Comparison of ENCODE assay signal across 13 cellular contexts in genomic region chr13:73397486-73398020, GRCh38.
DNase-seq lines count a peak whose midpoint lies in the region; ATAC-seq and TF ChIP-seq lines count a peak whose summit lies in the region.
"Had no signal": no experiment of that assay in that cellular context is flagged by ENCODE, and none has a peak within 500 bp of the region (broad histone marks: within the 10 kb centered on the region; RNA-seq: fewer than 3 reads in every experiment).

No MANE protein-coding gene starts in this region.

- H3F3A ChIP-seq in GM23338 (replicated peaks; ENCODE audit: low read depth) (no peaks in the 10 kb centered on the region), neural progenitor cell (ENCODE audit: low read depth) (peaks cover 10% of the 10 kb centered on the region)

- H3K27me3 ChIP-seq in GM23338 (ENCODE audit: insufficient read depth) (no peaks in the 10 kb centered on the region), hepatocyte (no peaks in the 10 kb centered on the region), neural progenitor cell (no peaks in the 10 kb centered on the region), esophagus muscularis mucosa (no peaks in the 10 kb centered on the region)

- H2AFZ ChIP-seq in GM23338 (peak overlapping the region; percentile 80), hepatocyte (no peak overlapping the region), neural progenitor cell (replicated peaks) (peak overlapping the region; percentile 72)

- POLR2A ChIA-PET in GM10248 (lab: Yijun Ruan, JAX) = no interaction called here

- no peak overlapping the region for H3K4me3 Mint-ChIP-seq in GM23338
- H3K4me3 Mint-ChIP-seq in neural progenitor cell = no peak overlapping the region
- H3K4me3 Mint-ChIP-seq: B cell; CD4-positive, alpha-beta T cell; IgD-negative memory B cell had no signal

- CTCF ChIA-PET in GM10248 (lab: Yijun Ruan, JAX) = interaction anchor here (1.1 kb wide), 1 partner anchor 9 kb away, joined by 3 read pairs; no protein-coding TSS in a partner anchor

- H4K20me1 ChIP-seq in GM23338 (replicated peaks; ENCODE audit: insufficient read depth) (no peaks in the 10 kb centered on the region), hepatocyte (ENCODE audit: insufficient read depth, poor library complexity, severe bottlenecking) (no peaks in the 10 kb centered on the region), neural progenitor cell (ENCODE audit: low read depth) (no peaks in the 10 kb centered on the region)

- TF ChIP-seq CTCF in GM23338 (conservative IDR thresholded peaks at IDR 0.05; ENCODE audit: low read depth in 2 of 2) (no peak), VCaP (conservative IDR thresholded peaks at IDR 0.05) (no peak), hepatocyte (IDR thresholded peaks at IDR 0.05; ENCODE audit: poor library complexity) (no peak), neural progenitor cell (IDR thresholded peaks at IDR 0.05) (no peak), esophagus muscularis mucosa (IDR thresholded peaks at IDR 0.05) (no peak), GM10248 (IDR thresholded peaks at IDR 0.05; ENCODE audit: control extremely low read depth, extremely low read depth, low read depth, missing control alignments) (no peak)

- no peaks in the 10 kb centered on the region for H3K9me3 ChIP-seq in hepatocyte (ENCODE audit: low read depth)
- no peaks in the 10 kb centered on the region for H3K9me3 ChIP-seq in neural progenitor cell (ENCODE audit: low read depth)
- H3K9me3 ChIP-seq in esophagus muscularis mucosa = no peaks in the 10 kb centered on the region

- H3K9me3 Mint-ChIP-seq in GM23338 (no peaks in the 10 kb centered on the region), neural progenitor cell (no peaks in the 10 kb centered on the region)
- H3K9me3 Mint-ChIP-seq: CD4-positive, alpha-beta T cell had no signal

- no peak overlapping the region for H3K4me2 ChIP-seq in GM23338
- peak overlapping the region; percentile 58 for H3K4me2 ChIP-seq in hepatocyte
- H3K4me2 ChIP-seq in neural progenitor cell = peak overlapping the region; percentile 31

- H3K27me3 Mint-ChIP-seq in GM23338 (ENCODE audit: insufficient read depth, low read depth, poor library complexity) = peaks cover 2% of the 10 kb centered on the region
- no peaks in the 10 kb centered on the region for H3K27me3 Mint-ChIP-seq in neural progenitor cell (ENCODE audit: insufficient read depth, low read depth)
- H3K27me3 Mint-ChIP-seq: B cell; CD4-positive, alpha-beta T cell; IgD-negative memory B cell had no signal

- no peaks in the 10 kb centered on the region for H3K36me3 ChIP-seq in GM23338 (ENCODE audit: insufficient read depth)
- H3K36me3 ChIP-seq in hepatocyte (replicated peaks; ENCODE audit: insufficient read depth, low read depth) = no peaks in the 10 kb centered on the region
- H3K36me3 ChIP-seq in neural progenitor cell = no peaks in the 10 kb centered on the region
- H3K36me3 ChIP-seq in esophagus muscularis mucosa = no peaks in the 10 kb centered on the region

- DNase-seq in GM23338 (ENCODE audit: low spot score) = no peak
- peak; percentile 19 for DNase-seq in hepatocyte (ENCODE audit: low spot score)
- DNase-seq in neural progenitor cell (ENCODE audit: low spot score) = peak; percentile 9
- no peak for DNase-seq in NCI-H187 (lab: John Stamatoyannopoulos, UW)
- no peak for DNase-seq in esophagus muscularis mucosa (ENCODE audit: extremely low spot score)
- DNase-seq in GM10248 (ENCODE audit: extremely low spot score) = no peak
- DNase-seq: C1 segment of cervical spinal cord; CD4-positive, alpha-beta T cell; DMS79 had no signal

- H3K27ac ChIP-seq in GM23338 (ENCODE audit: low read depth) = no peak overlapping the region
- H3K27ac ChIP-seq in VCaP = peak overlapping the region; percentile 66; the same call in 1 of the 2 replicates
- peak overlapping the region; percentile 85 for H3K27ac ChIP-seq in hepatocyte
- no peak overlapping the region for H3K27ac ChIP-seq in neural progenitor cell
- no peak overlapping the region for H3K27ac ChIP-seq in esophagus muscularis mucosa (replicated peaks in 1 of 4)

- TF ChIP-seq EP300 in esophagus muscularis mucosa (IDR thresholded peaks at IDR 0.05) = no peak

- H3K4me3 ChIP-seq in GM23338 (no peak overlapping the region), hepatocyte (no peak overlapping the region), neural progenitor cell (no peak overlapping the region), esophagus muscularis mucosa (no peak overlapping the region)

- ATAC-seq in GM23338 (no peak; the same call in 2 of the 3 replicates), HG03039 (IDR thresholded peaks at IDR 0.05; ENCODE audit: unreplicated experiment) (no peak)

- H3K4me1 Mint-ChIP-seq in GM23338 (peaks cover 24% of the 10 kb centered on the region), neural progenitor cell (peaks cover 7% of the 10 kb centered on the region)
- H3K4me1 Mint-ChIP-seq: B cell, IgD-negative memory B cell had no signal

- intact Hi-C loops in esophagus muscularis mucosa (cut with DNase I) = no loop called here

- H3K79me2 ChIP-seq in GM23338 (replicated peaks; ENCODE audit: insufficient read depth) = no peaks in the 10 kb centered on the region
- H3K79me2 ChIP-seq in hepatocyte = no peaks in the 10 kb centered on the region
- H3K79me2 ChIP-seq in neural progenitor cell (ENCODE audit: low read depth) = no peaks in the 10 kb centered on the region

- no peak for TF ChIP-seq POLR2A in esophagus muscularis mucosa (IDR thresholded peaks at IDR 0.05; ENCODE audit: low read depth)

- peaks cover 16% of the 10 kb centered on the region; the same call in 1 of the 2 replicates for H3K4me1 ChIP-seq in GM23338 (ENCODE audit: insufficient read depth)
- H3K4me1 ChIP-seq in hepatocyte (ENCODE audit: insufficient read depth) = peaks cover 43% of the 10 kb centered on the region
- H3K4me1 ChIP-seq in neural progenitor cell = peaks cover 22% of the 10 kb centered on the region
- H3K4me1 ChIP-seq in esophagus muscularis mucosa = no peaks in the 10 kb centered on the region

- no peak overlapping the region for H3K9ac ChIP-seq in neural progenitor cell

- H3K36me3 Mint-ChIP-seq in GM23338 (ENCODE audit: low read depth) (no peaks in the 10 kb centered on the region), neural progenitor cell (no peaks in the 10 kb centered on the region)
- H3K36me3 Mint-ChIP-seq: IgD-negative memory B cell had no signal

- H3K27ac Mint-ChIP-seq in GM23338 (no peak overlapping the region), neural progenitor cell (no peak overlapping the region)
- H3K27ac Mint-ChIP-seq: B cell; CD4-positive, alpha-beta T cell; IgD-negative memory B cell had no signal

- H3K9me2 ChIP-seq in GM23338 (ENCODE audit: insufficient read depth) (no peaks in the 10 kb centered on the region), hepatocyte (replicated peaks; ENCODE audit: insufficient read depth) (no peaks in the 10 kb centered on the region)

- WGBS in hepatocyte (ENCODE audit: low lambda C conversion rate, missing lambda C conversion rate) = 41% methylated on average over 8 of the region's 8 CpGs
- 80% methylated on average over 8 of the region's 8 CpGs for WGBS in esophagus muscularis mucosa

TF ChIP-seq in GM23338, 12 proteins besides CTCF, POLR2A, EP300 and RAD21:
- no peak for TF ChIP-seq POLR2AphosphoS5 (IDR thresholded peaks at IDR 0.05; ENCODE audit: low read depth)
- TF ChIP-seq, protein P1, sequence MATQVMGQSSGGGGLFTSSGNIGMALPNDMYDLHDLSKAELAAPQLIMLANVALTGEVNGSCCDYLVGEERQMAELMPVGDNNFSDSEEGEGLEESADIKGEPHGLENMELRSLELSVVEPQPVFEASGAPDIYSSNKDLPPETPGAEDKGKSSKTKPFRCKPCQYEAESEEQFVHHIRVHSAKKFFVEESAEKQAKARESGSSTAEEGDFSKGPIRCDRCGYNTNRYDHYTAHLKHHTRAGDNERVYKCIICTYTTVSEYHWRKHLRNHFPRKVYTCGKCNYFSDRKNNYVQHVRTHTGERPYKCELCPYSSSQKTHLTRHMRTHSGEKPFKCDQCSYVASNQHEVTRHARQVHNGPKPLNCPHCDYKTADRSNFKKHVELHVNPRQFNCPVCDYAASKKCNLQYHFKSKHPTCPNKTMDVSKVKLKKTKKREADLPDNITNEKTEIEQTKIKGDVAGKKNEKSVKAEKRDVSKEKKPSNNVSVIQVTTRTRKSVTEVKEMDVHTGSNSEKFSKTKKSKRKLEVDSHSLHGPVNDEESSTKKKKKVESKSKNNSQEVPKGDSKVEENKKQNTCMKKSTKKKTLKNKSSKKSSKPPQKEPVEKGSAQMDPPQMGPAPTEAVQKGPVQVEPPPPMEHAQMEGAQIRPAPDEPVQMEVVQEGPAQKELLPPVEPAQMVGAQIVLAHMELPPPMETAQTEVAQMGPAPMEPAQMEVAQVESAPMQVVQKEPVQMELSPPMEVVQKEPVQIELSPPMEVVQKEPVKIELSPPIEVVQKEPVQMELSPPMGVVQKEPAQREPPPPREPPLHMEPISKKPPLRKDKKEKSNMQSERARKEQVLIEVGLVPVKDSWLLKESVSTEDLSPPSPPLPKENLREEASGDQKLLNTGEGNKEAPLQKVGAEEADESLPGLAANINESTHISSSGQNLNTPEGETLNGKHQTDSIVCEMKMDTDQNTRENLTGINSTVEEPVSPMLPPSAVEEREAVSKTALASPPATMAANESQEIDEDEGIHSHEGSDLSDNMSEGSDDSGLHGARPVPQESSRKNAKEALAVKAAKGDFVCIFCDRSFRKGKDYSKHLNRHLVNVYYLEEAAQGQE (IDR thresholded peaks at IDR 0.05; ENCODE audit: unreplicated experiment) = no peak

Comparison
In these comparisons a context has a peak if more than half of its experiments do, and no peak if none do; other contexts are left out.
1. DNase-seq: peak in hepatocyte (single experiment) and neural progenitor cell (single experiment); none in GM23338 (single experiment), NCI-H187 (0 of 2), esophagus muscularis mucosa (single experiment) and GM10248 (single experiment).
2. H3K27ac ChIP-seq: peak in VCaP (single experiment) and hepatocyte (single experiment); none in GM23338 (single experiment), neural progenitor cell (single experiment) and esophagus muscularis mucosa (0 of 4).